In the genomic region with DNA sequence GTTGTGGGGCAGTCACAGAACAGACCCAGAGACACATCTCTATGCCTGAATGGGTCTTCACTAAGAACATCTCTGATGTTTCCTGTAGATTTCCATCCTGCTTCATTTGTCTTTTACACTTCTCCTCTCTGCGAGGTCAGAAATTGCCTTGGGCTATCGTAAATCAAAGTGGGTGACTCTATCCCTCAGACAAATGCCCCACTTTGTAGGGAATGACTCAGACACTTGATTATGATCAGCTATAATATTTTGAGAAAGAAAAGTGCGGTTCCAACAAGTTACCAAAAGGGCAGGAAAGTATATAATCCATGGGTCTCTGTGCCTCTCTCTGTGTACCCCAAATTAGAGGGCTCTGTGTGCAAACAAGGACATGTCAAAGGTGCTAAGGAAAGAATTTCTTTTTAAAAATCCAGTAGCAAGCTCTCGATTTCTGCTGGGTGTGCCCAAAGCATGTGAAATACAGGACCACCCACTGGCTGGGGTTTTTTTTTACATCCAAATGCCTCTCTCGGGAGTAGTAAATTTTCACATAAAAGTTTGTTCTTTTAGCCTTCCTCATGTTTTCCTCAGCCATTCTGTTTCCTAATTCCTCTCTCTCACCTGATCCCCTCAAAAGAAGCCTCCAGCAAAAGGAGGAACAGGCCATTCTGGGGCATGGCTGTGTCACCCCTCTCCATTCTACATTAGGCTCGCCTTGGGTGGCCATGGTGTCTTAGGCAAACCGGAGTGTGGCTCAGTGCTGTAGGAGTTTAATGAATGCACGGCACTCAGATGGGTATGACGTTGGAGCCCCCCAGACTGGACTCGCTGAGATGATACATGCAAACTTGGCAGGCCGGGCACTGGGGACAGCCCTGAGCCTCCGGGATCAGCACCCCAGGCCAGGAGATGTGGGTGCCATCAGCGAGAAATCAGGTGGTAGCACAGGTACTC, we compare ENCODE assay signal across 1 cellular context.
TF ChIP-seq lines count a peak whose summit lies in the region.

No MANE protein-coding gene starts in this region.

TF ChIP-seq in SK-N-SH, 30 proteins besides CTCF, POLR2A, EP300 and RAD21:
- TF ChIP-seq, protein P1, sequence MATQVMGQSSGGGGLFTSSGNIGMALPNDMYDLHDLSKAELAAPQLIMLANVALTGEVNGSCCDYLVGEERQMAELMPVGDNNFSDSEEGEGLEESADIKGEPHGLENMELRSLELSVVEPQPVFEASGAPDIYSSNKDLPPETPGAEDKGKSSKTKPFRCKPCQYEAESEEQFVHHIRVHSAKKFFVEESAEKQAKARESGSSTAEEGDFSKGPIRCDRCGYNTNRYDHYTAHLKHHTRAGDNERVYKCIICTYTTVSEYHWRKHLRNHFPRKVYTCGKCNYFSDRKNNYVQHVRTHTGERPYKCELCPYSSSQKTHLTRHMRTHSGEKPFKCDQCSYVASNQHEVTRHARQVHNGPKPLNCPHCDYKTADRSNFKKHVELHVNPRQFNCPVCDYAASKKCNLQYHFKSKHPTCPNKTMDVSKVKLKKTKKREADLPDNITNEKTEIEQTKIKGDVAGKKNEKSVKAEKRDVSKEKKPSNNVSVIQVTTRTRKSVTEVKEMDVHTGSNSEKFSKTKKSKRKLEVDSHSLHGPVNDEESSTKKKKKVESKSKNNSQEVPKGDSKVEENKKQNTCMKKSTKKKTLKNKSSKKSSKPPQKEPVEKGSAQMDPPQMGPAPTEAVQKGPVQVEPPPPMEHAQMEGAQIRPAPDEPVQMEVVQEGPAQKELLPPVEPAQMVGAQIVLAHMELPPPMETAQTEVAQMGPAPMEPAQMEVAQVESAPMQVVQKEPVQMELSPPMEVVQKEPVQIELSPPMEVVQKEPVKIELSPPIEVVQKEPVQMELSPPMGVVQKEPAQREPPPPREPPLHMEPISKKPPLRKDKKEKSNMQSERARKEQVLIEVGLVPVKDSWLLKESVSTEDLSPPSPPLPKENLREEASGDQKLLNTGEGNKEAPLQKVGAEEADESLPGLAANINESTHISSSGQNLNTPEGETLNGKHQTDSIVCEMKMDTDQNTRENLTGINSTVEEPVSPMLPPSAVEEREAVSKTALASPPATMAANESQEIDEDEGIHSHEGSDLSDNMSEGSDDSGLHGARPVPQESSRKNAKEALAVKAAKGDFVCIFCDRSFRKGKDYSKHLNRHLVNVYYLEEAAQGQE (IDR thresholded peaks at IDR 0.05; ENCODE audit: low read depth, low read length) = no peak
- TF ChIP-seq EZH2phosphoT487 (IDR thresholded peaks at IDR 0.05; ENCODE audit: borderline replicate concordance, low read depth) (no peak), RFX5 (IDR thresholded peaks at IDR 0.05; ENCODE audit: low read length) (0 out of 2 replicates have a peak, but pooled peaks have one; percentile 13), JUND (IDR thresholded peaks at IDR 0.05) (no peak; the same call in 1 of the 2 replicates), TCF12 (IDR thresholded peaks at IDR 0.05) (peak; percentile 69), GABPA (IDR thresholded peaks at IDR 0.05; ENCODE audit: low read depth) (no peak), MXI1 (IDR thresholded peaks at IDR 0.05; ENCODE audit: low read depth, low read length) (no peak), POLR2AphosphoS5 (IDR thresholded peaks at IDR 0.05; ENCODE audit: low read depth, low read length) (no peak), PBX3 (IDR thresholded peaks at IDR 0.05) (peak; percentile 92), GATA2 (CRISPR knock-in tag; IDR thresholded peaks at IDR 0.05) (no peak), MEF2A (IDR thresholded peaks at IDR 0.05; ENCODE audit: borderline replicate concordance, low read depth) (no peak), NFIC (IDR thresholded peaks at IDR 0.05; ENCODE audit: borderline replicate concordance) (peak; percentile 38; the same call in 1 of the 2 replicates), IRF3 (IDR thresholded peaks at IDR 0.05; ENCODE audit: low read depth, low read length) (no peak), NRF1 (IDR thresholded peaks at IDR 0.05; ENCODE audit: low read depth, low read length) (no peak), FOSL2 (IDR thresholded peaks at IDR 0.05; ENCODE audit: borderline replicate concordance, low read depth) (peak; percentile 78), SIN3A (IDR thresholded peaks at IDR 0.05; ENCODE audit: borderline replicate concordance, low read depth, low read length) (no peak), YY1 (IDR thresholded peaks at IDR 0.05; ENCODE audit: low read depth) (no peak), RXRA (IDR thresholded peaks at IDR 0.05; ENCODE audit: borderline replicate concordance, low read depth) (no peak; the same call in 1 of the 2 replicates), TAF1 (IDR thresholded peaks at IDR 0.05; ENCODE audit: borderline replicate concordance, low read depth, low read length) (no peak), SMC3 (IDR thresholded peaks at IDR 0.05; ENCODE audit: low read depth, low read length) (no peak), TEAD4 (IDR thresholded peaks at IDR 0.05; ENCODE audit: borderline replicate concordance, insufficient read depth) (peak; percentile 21; the same call in 1 of the 2 replicates)
- TF ChIP-seq, protein P2, sequence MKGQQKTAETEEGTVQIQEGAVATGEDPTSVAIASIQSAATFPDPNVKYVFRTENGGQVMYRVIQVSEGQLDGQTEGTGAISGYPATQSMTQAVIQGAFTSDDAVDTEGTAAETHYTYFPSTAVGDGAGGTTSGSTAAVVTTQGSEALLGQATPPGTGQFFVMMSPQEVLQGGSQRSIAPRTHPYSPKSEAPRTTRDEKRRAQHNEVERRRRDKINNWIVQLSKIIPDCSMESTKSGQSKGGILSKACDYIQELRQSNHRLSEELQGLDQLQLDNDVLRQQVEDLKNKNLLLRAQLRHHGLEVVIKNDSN (IDR thresholded peaks at IDR 0.05; ENCODE audit: borderline replicate concordance, low read depth) = no peak
- TF ChIP-seq, protein P3, sequence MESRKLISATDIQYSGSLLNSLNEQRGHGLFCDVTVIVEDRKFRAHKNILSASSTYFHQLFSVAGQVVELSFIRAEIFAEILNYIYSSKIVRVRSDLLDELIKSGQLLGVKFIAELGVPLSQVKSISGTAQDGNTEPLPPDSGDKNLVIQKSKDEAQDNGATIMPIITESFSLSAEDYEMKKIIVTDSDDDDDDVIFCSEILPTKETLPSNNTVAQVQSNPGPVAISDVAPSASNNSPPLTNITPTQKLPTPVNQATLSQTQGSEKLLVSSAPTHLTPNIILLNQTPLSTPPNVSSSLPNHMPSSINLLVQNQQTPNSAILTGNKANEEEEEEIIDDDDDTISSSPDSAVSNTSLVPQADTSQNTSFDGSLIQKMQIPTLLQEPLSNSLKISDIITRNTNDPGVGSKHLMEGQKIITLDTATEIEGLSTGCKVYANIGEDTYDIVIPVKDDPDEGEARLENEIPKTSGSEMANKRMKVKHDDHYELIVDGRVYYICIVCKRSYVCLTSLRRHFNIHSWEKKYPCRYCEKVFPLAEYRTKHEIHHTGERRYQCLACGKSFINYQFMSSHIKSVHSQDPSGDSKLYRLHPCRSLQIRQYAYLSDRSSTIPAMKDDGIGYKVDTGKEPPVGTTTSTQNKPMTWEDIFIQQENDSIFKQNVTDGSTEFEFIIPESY (IDR thresholded peaks at IDR 0.05; ENCODE audit: borderline replicate concordance, low read depth) = no peak
